ENCODE assay signal across 1 cellular context in the genomic region with DNA sequence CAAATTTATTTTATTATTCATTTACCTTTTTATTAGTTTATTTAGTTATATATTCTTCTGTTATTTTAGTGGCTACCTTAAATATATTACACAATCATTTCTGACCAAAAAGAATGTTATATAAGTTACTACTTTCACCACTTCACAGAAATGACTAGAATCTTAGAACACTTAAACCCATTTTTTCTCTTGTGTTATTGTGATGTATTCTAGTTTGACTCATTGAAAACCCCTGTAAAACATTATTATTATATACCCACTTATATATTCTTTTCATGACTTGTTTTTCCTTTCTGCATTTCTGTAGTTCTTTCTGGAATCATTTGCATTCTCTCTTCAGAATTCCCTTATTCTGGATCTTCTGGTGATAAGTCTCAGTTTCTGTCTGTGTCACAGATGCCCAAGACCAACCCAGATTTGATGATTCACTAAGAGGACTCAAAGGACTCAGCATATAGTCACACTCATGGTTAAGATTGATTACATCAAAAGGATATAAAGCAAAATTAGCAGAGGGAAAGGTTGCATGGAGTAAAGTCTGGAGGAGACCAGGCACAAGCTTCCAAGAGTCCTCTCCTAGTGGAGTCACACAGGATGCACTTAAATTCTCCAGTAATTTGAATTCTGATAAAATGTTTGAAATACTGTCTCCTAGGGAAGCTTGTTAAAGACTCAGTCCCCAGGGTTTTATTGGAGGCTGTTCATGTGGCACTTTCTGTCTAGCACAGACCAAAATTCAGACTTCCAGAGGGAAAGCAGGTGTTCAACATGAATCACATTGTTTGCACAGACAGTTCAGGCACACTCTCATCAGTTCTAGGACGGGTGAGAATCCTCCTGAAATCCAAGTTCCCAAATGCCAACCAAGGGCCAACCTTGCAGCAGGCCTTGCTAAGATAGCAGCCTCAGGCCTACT.
TF ChIP-seq lines count a peak whose summit lies in the region.

No MANE protein-coding gene starts in this region.

TF ChIP-seq in IMR-90, 13 proteins besides CTCF, POLR2A, EP300 and RAD21 (continued from another document):
- no peak for TF ChIP-seq USF2 (IDR thresholded peaks at IDR 0.05; ENCODE audit: low read depth, low read length)
TF ChIP-seq in IMR-90: peak in this region for 0.
